Comparison of ENCODE assay signal across 8 cellular contexts in the genomic region with DNA sequence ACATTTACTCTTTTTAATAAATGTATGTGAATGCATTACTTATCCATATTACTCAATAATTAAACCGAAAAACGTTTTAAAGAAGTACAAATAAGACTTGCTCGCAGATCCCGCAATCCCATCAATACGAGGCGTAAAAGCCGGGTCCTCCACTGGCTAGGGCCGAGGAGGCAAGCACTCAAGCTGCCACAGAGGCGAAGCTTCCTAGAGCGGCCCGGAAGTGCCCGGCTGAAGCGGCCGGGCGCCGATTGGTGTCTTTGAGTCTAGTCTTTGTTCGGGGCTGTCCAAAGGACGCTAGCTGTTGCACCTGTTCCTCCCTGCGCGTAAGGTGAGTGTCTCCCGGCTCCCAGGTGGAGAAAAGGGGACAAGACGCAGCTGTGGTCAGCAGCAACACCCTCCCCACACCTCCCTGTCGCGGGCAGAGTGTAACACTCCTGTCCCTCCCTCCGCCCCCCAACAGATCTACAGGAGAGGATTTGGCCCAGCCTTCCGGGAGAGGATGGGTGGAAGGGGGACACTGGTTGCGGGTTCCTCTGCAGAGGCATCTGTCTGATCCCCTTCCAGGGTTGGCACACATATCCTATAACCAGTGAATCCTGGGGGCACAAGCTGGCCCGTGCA. TPM values are rescaled to one million over a fixed set of nuclear protein-coding genes. Genes with fewer than 3 reads are reported as not detected.
A peak's percentile ranks its signal among the peaks of the same experiment; 100 is the strongest.
DNase-seq lines count a peak whose midpoint lies in the region; ATAC-seq, FAIRE-seq and TF ChIP-seq lines count a peak whose summit lies in the region.

A gene (plus strand): TSS at position 260 of the 621 bp plus-strand sequence. CDS start 835 bp downstream, outside the sequence.

- WGBS in H1 (ENCODE audit: extremely low coverage in 1 of 2, insufficient coverage in 1 of 2, insufficient read length in 1 of 2, insufficient replicate concordance in 2 of 2, low coverage in 1 of 2, low lambda C conversion rate in 2 of 2, missing lambda C conversion rate in 1 of 2), 2 experiments = 4% methylated on average over 27 of the region's 28 CpGs; no CpG with 5 or more reads in 1 of the 2 experiments

- no peak within 1 kb of the TSS for H3K23ac ChIP-seq in H1 (ENCODE audit: insufficient read length)

- peaks cover 32 to 58% (median 40%) of the 10 kb centered on the region in 4 donors for H3K4me1 Mint-ChIP-seq in CD4-positive, CD25-positive, alpha-beta regulatory T cell
- H3K4me1 Mint-ChIP-seq in activated CD8-positive, alpha-beta memory T cell treated with anti-CD3 and anti-CD28 coated beads, Interleukin-2, amount 10 ng/mL, durations not matched to agents 7 days and 5 days = peaks cover 53% of the 10 kb centered on the region
- peaks cover 35% of the 10 kb centered on the region for H3K4me1 Mint-ChIP-seq in memory B cell

- H3K14ac ChIP-seq in H1 (ENCODE audit: insufficient read length) = no peak within 1 kb of the TSS

- H4K5ac ChIP-seq in H1 (ENCODE audit: insufficient read length, low read depth, low read length) = peak within 1 kb of the TSS; percentile 27

- no peaks in the 10 kb centered on the region for H3K9me3 Mint-ChIP-seq in CD4-positive, CD25-positive, alpha-beta regulatory T cell
- H3K9me3 Mint-ChIP-seq in activated CD8-positive, alpha-beta memory T cell treated with anti-CD3 and anti-CD28 coated beads, Interleukin-2, amount 10 ng/mL, durations not matched to agents 7 days and 5 days (ENCODE audit: low read depth) = no peaks in the 10 kb centered on the region
- no peaks in the 10 kb centered on the region for H3K9me3 Mint-ChIP-seq in memory B cell

- DNase-seq in CD4-positive, CD25-positive, alpha-beta regulatory T cell = peak; percentile 63 to 87 (median 71)
- DNase-seq in NCI-H82 treated with DMSO at 0.1 percent for 48 hours (lab: John Stamatoyannopoulos, UW; ENCODE audit: unreplicated experiment) (peak; percentile 76), H1 (ENCODE audit: low read depth in 1 of 2, low spot score in 2 of 2) (peak; percentile 64 to 90), memory B cell (ENCODE audit: low spot score in 2 of 2) (peak; percentile 66 to 81)
- peak; percentile 85 for DNase-seq in activated CD8-positive, alpha-beta memory T cell treated with anti-CD3 and anti-CD28 coated beads, Interleukin-2, amount 10 ng/mL, durations not matched to agents 7 days and 5 days
- DNase-seq in stimulated activated CD8-positive, alpha-beta memory T cell treated with anti-CD3 and anti-CD28 coated beads, Interleukin-12 subunit alpha, Interleukin-12 subunit beta, amount 100 ng/mL, for 4 hours (ENCODE audit: low read depth) = peak; percentile 54

- peak within 1 kb of the TSS; percentile 4; the same call in 1 of the 2 replicates for H2BK5ac ChIP-seq in H1 (ENCODE audit: low read depth, low read length)

- no peaks in the 10 kb centered on the region for H3K9me3 ChIP-seq in CD4-positive, CD25-positive, alpha-beta regulatory T cell (ENCODE audit: control insufficient read depth in 2 of 2, low read length in 2 of 2)
- no peaks in the 10 kb centered on the region for H3K9me3 ChIP-seq in H1 (ENCODE audit: insufficient read depth in 2 of 2, low read depth in 1 of 2, low read length in 1 of 2)

- H3K27me3 ChIP-seq in CD4-positive, CD25-positive, alpha-beta regulatory T cell (ENCODE audit: control insufficient read depth, insufficient read depth, low read length) = no peaks in the 10 kb centered on the region
- H3K27me3 ChIP-seq in H1 (replicated peaks in 1 of 4; ENCODE audit: control insufficient read depth in 3 of 4, extremely low read depth in 1 of 4, insufficient read depth in 3 of 4, low read length in 3 of 4) = no peaks in the 10 kb centered on the region

- peak within 1 kb of the TSS; percentile 60 to 74 for H3K4me2 ChIP-seq in H1 (ENCODE audit: insufficient read depth in 1 of 2, low read depth in 2 of 2, low read length in 2 of 2)

- no peak within 1 kb of the TSS for H3K4ac ChIP-seq in H1 (replicated peaks; ENCODE audit: insufficient read length, low read depth, low read length)

- H3K27ac Mint-ChIP-seq in CD4-positive, CD25-positive, alpha-beta regulatory T cell = peak within 1 kb of the TSS; percentile 91 to 97 (median 94)
- peak within 1 kb of the TSS; percentile 93 for H3K27ac Mint-ChIP-seq in activated CD8-positive, alpha-beta memory T cell treated with anti-CD3 and anti-CD28 coated beads, Interleukin-2, amount 10 ng/mL, durations not matched to agents 7 days and 5 days
- peak within 1 kb of the TSS; percentile 94 for H3K27ac Mint-ChIP-seq in memory B cell

- peaks cover 25% of the 10 kb centered on the region for H3K36me3 Mint-ChIP-seq in CD4-positive, CD25-positive, alpha-beta regulatory T cell
- peaks cover 46% of the 10 kb centered on the region for H3K36me3 Mint-ChIP-seq in activated CD8-positive, alpha-beta memory T cell treated with anti-CD3 and anti-CD28 coated beads, Interleukin-2, amount 10 ng/mL, durations not matched to agents 7 days and 5 days
- peaks cover 23% of the 10 kb centered on the region for H3K36me3 Mint-ChIP-seq in memory B cell

- TF ChIP-seq CTCF in H1 (IDR thresholded peaks at IDR 0.05; ENCODE audit: control extremely low read depth in 1 of 3, insufficient read depth in 1 of 3, low read depth in 1 of 3, low read length in 3 of 3) = no peak

- no peak within 1 kb of the TSS for H3K56ac ChIP-seq in H1 (replicated peaks; ENCODE audit: insufficient read length, low read depth, low read length)

- TF ChIP-seq RAD21 in H1 (IDR thresholded peaks at IDR 0.05 in 1 of 2, conservative IDR thresholded peaks at IDR 0.05 in 1 of 2; ENCODE audit: low read depth in 2 of 2, low read length in 2 of 2) = peak in 1 of 2 experiments; percentile 19; a peak in 1 of 4 replicates

- no peak within 1 kb of the TSS for H2BK12ac ChIP-seq in H1 (ENCODE audit: low read depth, low read length)

- peak within 1 kb of the TSS; percentile 86 to 96 (median 94) for H3K4me3 Mint-ChIP-seq in CD4-positive, CD25-positive, alpha-beta regulatory T cell
- H3K4me3 Mint-ChIP-seq in activated CD8-positive, alpha-beta memory T cell treated with anti-CD3 and anti-CD28 coated beads, Interleukin-2, amount 10 ng/mL, durations not matched to agents 7 days and 5 days = peak within 1 kb of the TSS; percentile 87
- peak within 1 kb of the TSS; percentile 92 for H3K4me3 Mint-ChIP-seq in memory B cell

- peaks cover 33% of the 10 kb centered on the region for H3K36me3 ChIP-seq in CD4-positive, CD25-positive, alpha-beta regulatory T cell (ENCODE audit: control insufficient read depth, insufficient read depth, low read length)
- peaks cover 0 to 28% (median 15%) of the 10 kb centered on the region in 4 experiments; a peak in 6 of 8 replicates for H3K36me3 ChIP-seq in H1 (ENCODE audit: control insufficient read depth in 2 of 4, insufficient read depth in 4 of 4, low read length in 3 of 4)

- peak within 1 kb of the TSS; percentile 95 for H2AFZ ChIP-seq in H1 (ENCODE audit: low read length)

- H3K18ac ChIP-seq in H1 (ENCODE audit: extremely low read depth, low read length) = no peak within 1 kb of the TSS

- peak within 1 kb of the TSS; percentile 17 for H4K91ac ChIP-seq in H1 (replicated peaks; ENCODE audit: insufficient read length, low read length)

- no peak within 1 kb of the TSS for H2BK15ac ChIP-seq in H1 (ENCODE audit: low read length)

- H2BK20ac ChIP-seq in H1 (ENCODE audit: low read length) = no peak within 1 kb of the TSS

- H2AK5ac ChIP-seq in H1 (ENCODE audit: low read depth, low read length) = no peak within 1 kb of the TSS

- peaks cover 0 to 19% of the 10 kb centered on the region in 2 experiments; a peak in 2 of 4 replicates for H3K79me2 ChIP-seq in H1 (ENCODE audit: control insufficient read depth in 1 of 2, insufficient read depth in 2 of 2, low read length in 2 of 2)

- H3K27me3 Mint-ChIP-seq in CD4-positive, CD25-positive, alpha-beta regulatory T cell = no peaks in the 10 kb centered on the region
- no peaks in the 10 kb centered on the region for H3K27me3 Mint-ChIP-seq in activated CD8-positive, alpha-beta memory T cell treated with anti-CD3 and anti-CD28 coated beads, Interleukin-2, amount 10 ng/mL, durations not matched to agents 7 days and 5 days
- H3K27me3 Mint-ChIP-seq in memory B cell = no peaks in the 10 kb centered on the region

- H2BK120ac ChIP-seq in H1 (replicated peaks; ENCODE audit: low read depth, low read length) = no peak within 1 kb of the TSS

- H3K9ac ChIP-seq in H1 (replicated peaks in 1 of 4; ENCODE audit: extremely low read depth in 1 of 4, low read depth in 3 of 4, low read length in 3 of 4) = peak within 1 kb of the TSS; percentile 76 to 97 (median 78)

- H4K20me1 ChIP-seq in H1 (replicated peaks in 1 of 2; ENCODE audit: control insufficient read depth in 1 of 2, insufficient read depth in 2 of 2, low read length in 2 of 2) = no peaks in the 10 kb centered on the region

- no peak for FAIRE-seq in H1 (lab: Jason Lieb, UNC)

- TF ChIP-seq POLR2A in H1 (IDR thresholded peaks at IDR 0.05; ENCODE audit: control extremely low read depth in 1 of 2, low read depth in 2 of 2, low read length in 2 of 2) = peak; percentile 55 to 80

- H3K4me1 ChIP-seq in CD4-positive, CD25-positive, alpha-beta regulatory T cell (ENCODE audit: control insufficient read depth, insufficient read depth, low read length, poor library complexity, severe bottlenecking) = peaks cover 23% of the 10 kb centered on the region
- H3K4me1 ChIP-seq in H1 (replicated peaks in 1 of 4; ENCODE audit: control insufficient read depth in 3 of 4, insufficient read depth in 4 of 4, low read length in 3 of 4) = no peaks in the 10 kb centered on the region

- no peaks in the 10 kb centered on the region for H3K23me2 ChIP-seq in H1 (ENCODE audit: low read depth, low read length)

- no peak for TF ChIP-seq EP300 in H1 (IDR thresholded peaks at IDR 0.05; ENCODE audit: borderline replicate concordance in 1 of 2, low read depth in 2 of 2, low read length in 2 of 2)

- H3K79me1 ChIP-seq in H1 (ENCODE audit: low read depth, low read length) = no peaks in the 10 kb centered on the region

- CTCF ChIA-PET in activated CD8-positive, alpha-beta memory T cell treated with anti-CD3 and anti-CD28 coated beads, Interleukin-2, amount 10 ng/mL, durations not matched to agents 7 days and 5 days (lab: Charles Lee) = interaction anchor here (0.8 to 2.1 kb wide), 6 partner anchors 9 to 232 kb away, joined by 3 to 7 read pairs (median 5); a partner anchor contains a TSS
- CTCF ChIA-PET in H1 (lab: Charles Lee; ENCODE audit: partially characterized antibody) = interaction anchor here (0.7 to 1.2 kb wide), 2 partner anchors 9 to 20 kb away, joined by 3 to 4 read pairs; no protein-coding TSS in a partner anchor

- ATAC-seq in CD4-positive, CD25-positive, alpha-beta regulatory T cell (ENCODE audit: low read depth in 2 of 2) = peak; percentile 90
- ATAC-seq in GM19455 (IDR thresholded peaks at IDR 0.05; ENCODE audit: unreplicated experiment) (peak; percentile 98), HG03571 (IDR thresholded peaks at IDR 0.05; ENCODE audit: unreplicated experiment) (peak; percentile 95), memory B cell (ENCODE audit: low read depth) (peak; percentile 82)
- ATAC-seq in activated CD8-positive, alpha-beta memory T cell treated with anti-CD3 and anti-CD28 coated beads, Interleukin-2, amount 10 ng/mL, durations not matched to agents 7 days and 5 days = peak; percentile 97

- no peak within 1 kb of the TSS for H4K8ac ChIP-seq in H1 (ENCODE audit: extremely low read depth, insufficient read depth, low read length)

- peak within 1 kb of the TSS; percentile 97 for H3K4me3 ChIP-seq in CD4-positive, CD25-positive, alpha-beta regulatory T cell (ENCODE audit: low read depth, low read length)
- peak within 1 kb of the TSS; percentile 62 to 93 (median 82) for H3K4me3 ChIP-seq in H1 (ENCODE audit: extremely low read depth in 1 of 4, insufficient read depth in 2 of 4, low read depth in 3 of 4, low read length in 4 of 4)

- H3K27ac ChIP-seq in CD4-positive, CD25-positive, alpha-beta regulatory T cell (ENCODE audit: insufficient read depth, low read length, poor library complexity, severe bottlenecking) = peak within 1 kb of the TSS; percentile 89
- no peak within 1 kb of the TSS for H3K27ac ChIP-seq in H1 (ENCODE audit: low read depth, low read length)

- POLR2A ChIA-PET in H1 (lab: Charles Lee; ENCODE audit: partially characterized antibody) = interaction anchor here (0.6 to 5.2 kb wide), 11 partner anchors 9 to 154 kb away, joined by 3 to 48 read pairs (median 5); a partner anchor contains a TSS

RNA-seq across cellular contexts. Expression of the gene that starts here (rescaled TPM):
- total RNA-seq in CD4-positive, CD25-positive, alpha-beta regulatory T cell = 8.0 TPM
- polyA plus RNA-seq in CD4-positive, CD25-positive, alpha-beta regulatory T cell = 10 to 100 TPM; 11.5 to 26.5 (median 14.5) TPM
- total RNA-seq in activated CD8-positive, alpha-beta memory T cell treated with anti-CD3 and anti-CD28 coated beads, Interleukin-2, amount 10 ng/mL, durations not matched to agents 7 days and 5 days = 1 to 10 TPM; 4.6 to 7.5 TPM
- 7.4 and 9.4 TPM in 2 replicates for total RNA-seq in H1 (2021; fragmentation: NEBNext Ultra II Directional; extraction: Animal tissue kit (Norgen Biotek cat#: 25700))
- 1.9 and 3.6 TPM in 2 replicates for polyA plus RNA-seq in H1 (2011; rRNA removed)
- polyA plus RNA-seq in H1 (2011; cell fraction: cytosol; rRNA removed) = 6.8 TPM
- 4.2 TPM for polyA plus RNA-seq in H1 (2011; cell fraction: nucleus; rRNA removed)
- 8.0 to 11.4 TPM (median 10.0 TPM) in 4 replicates for polyA plus RNA-seq in H1 (2012, experiment 1 of 2)
- 0.96 TPM for polyA plus RNA-seq in H1 (2012, experiment 2 of 2)
- 9.6 TPM for polyA plus RNA-seq in H1 (2013, experiment 1 of 2)
- polyA plus RNA-seq in H1 (2013, experiment 2 of 2) = 9.1 TPM
- polyA minus RNA-seq in H1 (2011; rRNA and poly(A)+ RNA removed) = 10.2 and 13.4 TPM in 2 replicates
- 3.7 TPM for polyA minus RNA-seq in H1 (2011; cell fraction: cytosol; rRNA and poly(A)+ RNA removed)
- 9.1 TPM for polyA minus RNA-seq in H1 (2011; cell fraction: nucleus; rRNA and poly(A)+ RNA removed)
